In the genomic region with DNA sequence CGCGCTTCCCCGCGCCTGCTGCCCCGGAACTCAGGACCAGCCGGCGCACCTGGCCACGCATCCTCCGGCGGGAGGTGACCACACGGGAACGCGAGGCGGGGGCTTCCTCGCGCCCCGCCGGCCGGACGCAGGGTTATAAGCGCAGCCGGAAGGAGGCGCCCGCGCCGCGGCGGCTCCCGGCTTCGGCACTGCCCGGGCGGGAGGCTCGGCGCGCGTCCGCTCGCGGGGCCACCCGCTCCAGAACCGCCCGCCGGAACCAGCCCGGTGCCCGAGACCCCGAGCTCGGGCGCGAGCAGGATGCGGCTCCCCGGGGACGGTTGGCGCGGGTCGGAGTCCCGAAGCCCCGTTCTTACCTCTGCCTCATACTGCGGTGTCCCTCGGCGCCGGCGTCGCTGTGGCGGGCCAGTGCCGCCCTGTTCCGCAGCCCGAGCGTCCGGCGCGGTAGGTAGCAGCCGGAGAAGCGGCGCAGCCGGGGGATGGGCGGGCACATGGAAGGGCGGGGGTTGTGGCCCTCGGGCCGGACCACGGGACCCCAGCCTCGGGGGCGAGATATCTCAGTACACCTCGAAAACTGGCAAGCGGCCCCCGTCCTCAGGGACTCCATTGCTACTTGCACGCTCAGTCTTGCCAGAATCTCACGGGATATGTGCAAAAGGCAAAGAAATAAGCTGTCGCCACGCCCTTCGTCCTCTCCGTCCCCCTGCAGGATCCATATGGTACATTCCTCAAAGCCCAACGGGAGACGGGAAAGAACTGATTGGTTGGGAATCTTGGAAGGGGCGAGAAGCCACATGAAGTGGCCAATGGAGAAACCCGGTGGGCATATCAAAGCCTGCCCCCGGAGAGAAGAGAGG, we compare ENCODE assay signal across 8 cellular contexts. TPM values are rescaled to one million over a fixed set of nuclear protein-coding genes. Genes with fewer than 3 reads are reported as not detected.
DNase-seq lines count a peak whose midpoint lies in the region; ATAC-seq and TF ChIP-seq lines count a peak whose summit lies in the region.

No MANE protein-coding gene starts in this region.

- peaks cover 49% of the 10 kb centered on the region for H3K4me1 Mint-ChIP-seq in activated T-cell treated with anti-CD3 and anti-CD28 coated beads, Interleukin-2, amount 50 U/mL, for 4 hours (ENCODE audit: low read depth)
- H3K4me1 Mint-ChIP-seq in mesothelial cell of epicardium, result peaks cover 12% of the 10 kb centered on the region

- H3K9me2 ChIP-seq in PC-3 (replicated peaks; ENCODE audit: low read length), result no peaks in the 10 kb centered on the region

- H3K9me3 ChIP-seq in PC-3 (ENCODE audit: low read length), result no peaks in the 10 kb centered on the region

- intact Hi-C loops in PC-3 (cut with micrococcal nuclease), result loop anchor here (1.0 kb wide), 1 partner anchor 75 kb away; no protein-coding TSS in a partner anchor

- H3K27me3 Mint-ChIP-seq in activated T-cell treated with anti-CD3 and anti-CD28 coated beads, Interleukin-2, amount 50 U/mL, for 4 hours (ENCODE audit: low read depth), result peaks cover 2% of the 10 kb centered on the region
- H3K27me3 Mint-ChIP-seq in mesothelial cell of epicardium (ENCODE audit: low read depth), result no peaks in the 10 kb centered on the region

- H3K4me2 ChIP-seq in PC-3 (ENCODE audit: low read length), result peak overlapping the region; percentile 96

- ATAC-seq in PC-3 (peak; percentile 89), HG03196 (IDR thresholded peaks at IDR 0.05; ENCODE audit: unreplicated experiment) (no peak)
- ATAC-seq in activated T-cell treated with anti-CD3 and anti-CD28 coated beads, Interleukin-2, amount 50 U/mL, for 4 hours, result peak; percentile 83 to 88

- H3K27me3 ChIP-seq in GM06990 (replicated peaks; ENCODE audit: control insufficient read depth, insufficient read depth, low read length) (no peaks in the 10 kb centered on the region), PC-3 (ENCODE audit: low read length) (no peaks in the 10 kb centered on the region)

- POLR2A ChIA-PET in PC-3 (lab: Charles Lee; ENCODE audit: unreplicated experiment), result no interaction called here

- H3K36me3 Mint-ChIP-seq in activated T-cell treated with anti-CD3 and anti-CD28 coated beads, Interleukin-2, amount 50 U/mL, for 4 hours (ENCODE audit: insufficient read depth), result no peaks in the 10 kb centered on the region
- no peaks in the 10 kb centered on the region for H3K36me3 Mint-ChIP-seq in mesothelial cell of epicardium

- H3K9me3 Mint-ChIP-seq in activated T-cell treated with anti-CD3 and anti-CD28 coated beads, Interleukin-2, amount 50 U/mL, for 4 hours, result no peaks in the 10 kb centered on the region
- no peaks in the 10 kb centered on the region for H3K9me3 Mint-ChIP-seq in mesothelial cell of epicardium

- H3K27ac Mint-ChIP-seq in mesothelial cell of epicardium, result peak overlapping the region; percentile 99

- CTCF ChIA-PET in PC-3 (lab: Charles Lee), result interaction anchor here (0.6 to 1.7 kb wide), 3 partner anchors 22 to 75 kb away, joined by 3 to 12 read pairs (median 3); no protein-coding TSS in a partner anchor

- H3K4me3 ChIP-seq in GM06990 (replicated peaks; ENCODE audit: low read depth, low read length) (peak overlapping the region; percentile 62), PC-3 (ENCODE audit: low read length) (peak overlapping the region; percentile 85)

- H2AFZ ChIP-seq in PC-3 (ENCODE audit: low read length), result peak overlapping the region; percentile 77

- H3K36me3 ChIP-seq in GM06990 (ENCODE audit: control insufficient read depth, insufficient read depth, low read length), result no peaks in the 10 kb centered on the region
- no peaks in the 10 kb centered on the region for H3K36me3 ChIP-seq in PC-3 (ENCODE audit: low read depth, low read length)

- peak overlapping the region; percentile 77 for H3K27ac ChIP-seq in PC-3 (ENCODE audit: low read length)
- H3K27ac ChIP-seq in epithelial cell of prostate, result peak overlapping the region; percentile 77

- peak overlapping the region; percentile 88 for H3K4me3 Mint-ChIP-seq in activated T-cell treated with anti-CD3 and anti-CD28 coated beads, Interleukin-2, amount 50 U/mL, for 4 hours
- H3K4me3 Mint-ChIP-seq in mesothelial cell of epicardium, result peak overlapping the region; percentile 86

- H4K20me1 ChIP-seq in PC-3 (ENCODE audit: low read length), result peaks cover 11% of the 10 kb centered on the region; the same call in 1 of the 2 replicates

- no peaks in the 10 kb centered on the region for H3F3A ChIP-seq in PC-3 (ENCODE audit: low read length, unreplicated experiment)

- BruUV-seq in PC-3 (replicated peaks; lab: Mats Ljungman, UMichigan), result no TSS peak

- peak; percentile 94 for DNase-seq in GM06990 (ENCODE audit: extremely low read depth, insufficient read length)
- DNase-seq in KG1 (lab: John Stamatoyannopoulos, UW), result peak; percentile 87
- peak; percentile 93 for DNase-seq in PC-3
- DNase-seq in activated T-cell treated with anti-CD3 and anti-CD28 coated beads, Interleukin-2, amount 50 U/mL, for 4 hours, result peak; percentile 50
- peak; percentile 74 for DNase-seq in epithelial cell of prostate (ENCODE audit: low read depth, low spot score)
- peak; percentile 73 to 87 for DNase-seq in mesothelial cell of epicardium (ENCODE audit: low spot score in 2 of 2, unreplicated experiment in 2 of 2)
- peak; percentile 41 to 45 for DNase-seq in stimulated activated CD8-positive, alpha-beta memory T cell treated with anti-CD3 and anti-CD28 coated beads, Interleukin-15, amount 100 ng/mL, for 4 hours (ENCODE audit: low read depth in 2 of 2)

- H3K4me1 ChIP-seq in PC-3 (ENCODE audit: insufficient read depth, low read length), result peaks cover 17% of the 10 kb centered on the region

- TF ChIP-seq CTCF in GM06990 (IDR thresholded peaks at IDR 0.05; ENCODE audit: insufficient read depth, low read length, poor library complexity, severe bottlenecking) (peak; percentile 33), PC-3 (conservative IDR thresholded peaks at IDR 0.05; ENCODE audit: low read depth, low read length) (peak; percentile 3; the same call in 1 of the 2 replicates), mesothelial cell of epicardium (IDR thresholded peaks at IDR 0.05; ENCODE audit: unreplicated experiment) (peak; percentile 46)

- peaks cover 50% of the 10 kb centered on the region for H3K79me2 ChIP-seq in PC-3 (ENCODE audit: low read length)

- H3K9ac ChIP-seq in PC-3 (ENCODE audit: low read length), result peak overlapping the region; percentile 80

RNA-seq across cellular contexts. Expression of a gene that starts 23.1 kb away (rescaled TPM):
- total RNA-seq in PC-3 (2014; rRNA removed) (23.7 and 27.8 TPM in 2 replicates), mesothelial cell of epicardium (94.2 to 103 TPM (median 95.0 TPM) in 3 replicates)
- 10 to 100 TPM; 33.9 to 39.6 (median 35.1) TPM for total RNA-seq in activated T-cell treated with anti-CD3 and anti-CD28 coated beads, Interleukin-2, amount 50 U/mL, for 4 hours

Comparison
In these comparisons a context has a peak if more than half of its experiments do, and no peak if none do; other contexts are left out.
1. DNase-seq: peak in every context shown above with its lines; median percentile 94 in GM06990; 93 in PC-3; 87 in KG1; 80 in mesothelial cell of epicardium; 74 in epithelial cell of prostate; 50 in activated T-cell treated with anti-CD3 and anti-CD28 coated beads, Interleukin-2, amount 50 U/mL, for 4 hours; 43 in stimulated activated CD8-positive, alpha-beta memory T cell treated with anti-CD3 and anti-CD28 coated beads, Interleukin-15, amount 100 ng/mL, for 4 hours.